ENCODE assay signal across 8 cellular contexts in genomic region chr20:10675456-10675848, GRCh38. TPM values are rescaled to one million over a fixed set of nuclear protein-coding genes. Genes with fewer than 3 reads are reported as not detected.
DNase-seq lines count a peak whose midpoint lies in the region; ATAC-seq and TF ChIP-seq lines count a peak whose summit lies in the region.

No MANE protein-coding gene starts in this region.

- in situ Hi-C loops in GM23248 (cut with MboI), result loop anchor here (10.0 kb wide), 2 partner anchors 529 to 599 kb away; no protein-coding TSS in a partner anchor

- H3K79me2 ChIP-seq in GM23248 (ENCODE audit: insufficient read depth), result no peaks in the 10 kb centered on the region

- H3K4me1 ChIP-seq in GM23248 (ENCODE audit: insufficient read depth), result peaks cover 9% of the 10 kb centered on the region; the same call in 1 of the 2 replicates
- peaks cover 5 to 49% (median 40%) of the 10 kb centered on the region in 4 donors for H3K4me1 ChIP-seq in esophagus muscularis mucosa

- no peak overlapping the region for H2AFZ ChIP-seq in GM23248

- H3K9me3 ChIP-seq in GM23248 (ENCODE audit: low read depth) (no peaks in the 10 kb centered on the region), esophagus muscularis mucosa (peaks cover 0 to 2% (median 0%) of the 10 kb centered on the region in 4 donors)

- H3K4me2 ChIP-seq in GM23248 (ENCODE audit: unreplicated experiment), result peak overlapping the region; percentile 81

- peak overlapping the region; percentile 92 for H3K27ac Mint-ChIP-seq in progenitor cell of endocrine pancreas

- 94 to 95% methylated on average over 4 of the region's 4 CpGs for WGBS in GM23248 (ENCODE audit: low coverage in 1 of 2, low lambda C conversion rate in 2 of 2, missing lambda C conversion rate in 2 of 2), 2 experiments
- 89% methylated on average over 4 of the region's 4 CpGs for WGBS in esophagus muscularis mucosa

- 0 out of 2 replicates have a peak overlapping the region, but pooled peaks have one; percentile 91 for H3K9ac ChIP-seq in GM23248

- CTCF ChIA-PET in RWPE1 (lab: Yijun Ruan, JAX), result interaction anchor here (0.6 to 2.6 kb wide), 7 partner anchors 8 to 1267 kb away, joined by 3 to 11 read pairs (median 3); no protein-coding TSS in a partner anchor

- H3K27me3 ChIP-seq in GM23248 (replicated peaks; ENCODE audit: insufficient read depth), result no peaks in the 10 kb centered on the region
- peaks cover 0 to 31% (median 0%) of the 10 kb centered on the region in 4 donors for H3K27me3 ChIP-seq in esophagus muscularis mucosa

- no peaks in the 10 kb centered on the region for H3K27me3 Mint-ChIP-seq in progenitor cell of endocrine pancreas

- peak overlapping the region; percentile 80 for H3K4me3 Mint-ChIP-seq in progenitor cell of endocrine pancreas (ENCODE audit: low read depth)

- no peak for ATAC-seq in GM18511 (IDR thresholded peaks at IDR 0.05; ENCODE audit: unreplicated experiment)

- POLR2A ChIA-PET in RWPE1 (lab: Yijun Ruan, JAX; ENCODE audit: low non-redundant PET), result no interaction called here

- no peak for TF ChIP-seq EP300 in esophagus muscularis mucosa (IDR thresholded peaks at IDR 0.05)

- DNase-seq in GM23248 (no peak), RWPE1 (ENCODE audit: low spot score) (no peak), esophagus muscularis mucosa (ENCODE audit: extremely low spot score) (no peak), progenitor cell of endocrine pancreas (ENCODE audit: low spot score, unreplicated experiment) (no peak), NCI-H146 treated with DMSO at 0.1 percent for 48 hours (lab: John Stamatoyannopoulos, UW; ENCODE audit: unreplicated experiment) (no peak), nucleus accumbens (lab: John Stamatoyannopoulos, UW) (no peak), HCEC 1CT (no peak)

- H3K4me1 Mint-ChIP-seq in progenitor cell of endocrine pancreas (ENCODE audit: low read depth), result peaks cover 26% of the 10 kb centered on the region

- H3K27ac ChIP-seq in GM23248, result no peak overlapping the region
- H3K27ac ChIP-seq in RWPE1, result peak overlapping the region; percentile 99
- peak overlapping the region; percentile 79 to 99 (median 93) for H3K27ac ChIP-seq in esophagus muscularis mucosa (replicated peaks in 1 of 4)

- H3K9me3 Mint-ChIP-seq in progenitor cell of endocrine pancreas (ENCODE audit: low read depth), result no peaks in the 10 kb centered on the region

- no peak for TF ChIP-seq POLR2A in esophagus muscularis mucosa (IDR thresholded peaks at IDR 0.05; ENCODE audit: low read depth)

- no peaks in the 10 kb centered on the region for H3K9me2 ChIP-seq in GM23248 (ENCODE audit: insufficient read depth)

- no peaks in the 10 kb centered on the region for H4K20me1 ChIP-seq in GM23248 (ENCODE audit: insufficient read depth)

- H3K36me3 Mint-ChIP-seq in progenitor cell of endocrine pancreas (ENCODE audit: insufficient read depth), result peaks cover 15% of the 10 kb centered on the region

- peaks cover 13% of the 10 kb centered on the region; the same call in 1 of the 2 replicates for H3F3A ChIP-seq in GM23248 (ENCODE audit: insufficient read depth)

- H3K36me3 ChIP-seq in GM23248 (ENCODE audit: low read depth) (no peaks in the 10 kb centered on the region), esophagus muscularis mucosa (peaks cover 0 to 6% (median 0%) of the 10 kb centered on the region in 4 donors)

- H3K4me3 ChIP-seq in GM23248, result no peak overlapping the region
- H3K4me3 ChIP-seq in esophagus muscularis mucosa, result peak overlapping the region in 3 of 4 donors; percentile 67 to 78 (median 77)

- TF ChIP-seq CTCF in RWPE1 (conservative IDR thresholded peaks at IDR 0.05; ENCODE audit: low read depth), result no peak
- TF ChIP-seq CTCF in esophagus muscularis mucosa (IDR thresholded peaks at IDR 0.05), result no peak
- TF ChIP-seq CTCF in progenitor cell of endocrine pancreas (IDR thresholded peaks at IDR 0.05; ENCODE audit: unreplicated experiment), result no peak

- intact Hi-C loops in esophagus muscularis mucosa (cut with DNase I), result no loop called here

RNA-seq across cellular contexts. Expression of gene JAG1, which starts 1.7 kb away (rescaled TPM):
- 4.8 and 8.4 TPM in 2 replicates for total RNA-seq in GM23248 (2014; rRNA removed; shearing (Covaris generic))
- polyA plus RNA-seq in GM23248 (2016; fragmentation: Nextera tagmentation; extraction: Ambion mirVana), result 0.98 and 1.2 TPM in 2 replicates
- 10 to 100 TPM; 30.7 to 41.9 (median 36.3) TPM for total RNA-seq in esophagus muscularis mucosa
- total RNA-seq in progenitor cell of endocrine pancreas, result 260 and 277 TPM in 2 replicates
